17 cellular contexts compared by ENCODE assay signal in the genomic region with DNA sequence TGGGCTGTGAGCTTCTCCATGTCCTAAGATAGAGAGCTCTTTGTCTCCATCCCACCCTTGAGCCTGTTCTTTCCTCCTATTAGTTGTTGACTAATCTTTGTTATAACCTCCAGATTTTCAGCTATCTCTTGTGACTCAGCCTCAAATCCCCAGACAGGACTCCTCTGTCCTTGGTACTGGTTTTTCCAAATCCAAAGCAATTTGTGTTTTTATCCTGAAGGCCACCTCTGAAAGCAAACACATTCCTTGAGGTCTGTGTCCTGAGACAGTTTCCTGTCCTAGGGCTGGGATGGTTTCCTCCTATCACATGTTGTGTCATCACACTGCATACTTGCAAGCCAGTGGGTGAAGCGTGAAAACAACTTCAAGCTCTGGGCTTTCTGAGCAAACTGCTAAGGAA. TPM values are rescaled to one million over a fixed set of nuclear protein-coding genes. Genes with fewer than 3 reads are reported as not detected.
DNase-seq lines count a peak whose midpoint lies in the region; ATAC-seq, FAIRE-seq and TF ChIP-seq lines count a peak whose summit lies in the region.
"Had no signal": no experiment of that assay in that cellular context is flagged by ENCODE, and none has a peak within 500 bp of the region (broad histone marks: within the 10 kb centered on the region; RNA-seq: fewer than 3 reads in every experiment).

No MANE protein-coding gene starts in this region.

- H3K18ac ChIP-seq in mesendoderm (ENCODE audit: low read length): no peak overlapping the region

- no peak overlapping the region for H3K4me3 Mint-ChIP-seq in CD4-positive, alpha-beta T cell
- H3K4me3 Mint-ChIP-seq: activated CD4-positive, alpha-beta memory T cell treated with anti-CD3 and anti-CD28 coated beads, Interleukin-2, amount 10 ng/mL, durations not matched to agents 7 days and 5 days had no signal

- no peak for TF ChIP-seq CTCF in epithelial cell of esophagus (IDR thresholded peaks at IDR 0.05; ENCODE audit: insufficient read depth, low read depth, low read length, missing control alignments)
- no peak for TF ChIP-seq CTCF in CD4-positive, alpha-beta T cell (IDR thresholded peaks at IDR 0.05)

- ATAC-seq in HG03108 (IDR thresholded peaks at IDR 0.05; ENCODE audit: unreplicated experiment) (no peak), HG03135 (IDR thresholded peaks at IDR 0.05; ENCODE audit: unreplicated experiment) (no peak)
- no peak for ATAC-seq in CD4-positive, alpha-beta T cell (ENCODE audit: poor library complexity)

- no peak overlapping the region for H4K8ac ChIP-seq in mesendoderm (ENCODE audit: low read depth, low read length)

- H2BK120ac ChIP-seq in mesendoderm (ENCODE audit: low read depth, low read length): no peak overlapping the region

- POLR2A ChIA-PET in CD4-positive, alpha-beta T cell (lab: Charles Lee): no interaction called here

- H2BK15ac ChIP-seq in mesendoderm (replicated peaks; ENCODE audit: low read depth): no peak overlapping the region

- H3K36me3 Mint-ChIP-seq in CD4-positive, alpha-beta T cell (ENCODE audit: low read depth): no peaks in the 10 kb centered on the region

- H3K56ac ChIP-seq in mesendoderm (ENCODE audit: low read length): no peak overlapping the region

- H3K36me3 ChIP-seq in mesendoderm (ENCODE audit: control insufficient read depth, insufficient read depth, low read length): no peaks in the 10 kb centered on the region
- H3K36me3 ChIP-seq: BLaER1 treated with 17β-estradiol and CSF1 and Interleukin-3, amounts not matched to agents 10 nM and 100 nM had no signal

- no CpG with 5 or more reads among the region's 1 CpG for WGBS in mesendoderm (ENCODE audit: extremely low coverage, insufficient coverage, low lambda C conversion rate)

- H3K9me3 Mint-ChIP-seq in CD4-positive, alpha-beta T cell: no peaks in the 10 kb centered on the region
- H3K9me3 Mint-ChIP-seq: activated CD4-positive, alpha-beta memory T cell treated with anti-CD3 and anti-CD28 coated beads, Interleukin-2, amount 10 ng/mL, durations not matched to agents 7 days and 5 days had no signal

- no peaks in the 10 kb centered on the region for H3K9me3 ChIP-seq in CD4-positive, alpha-beta T cell (ENCODE audit: control insufficient read depth, low read length)
- H3K9me3 ChIP-seq: BLaER1 treated with 17β-estradiol and CSF1 and Interleukin-3, amounts not matched to agents 10 nM and 100 nM had no signal

- intact Hi-C loops in CD4-positive, alpha-beta T cell (cut with DNase I, micrococcal nuclease): loop anchor here in 1 of 2 experiments (10.0 kb wide), 1 partner anchor 65 kb away; no protein-coding TSS in a partner anchor

- no peak overlapping the region for H3K23ac ChIP-seq in mesendoderm (ENCODE audit: low read length)

- no peak overlapping the region for H4K5ac ChIP-seq in mesendoderm (ENCODE audit: low read length)

- H3K9ac ChIP-seq in mesendoderm (ENCODE audit: low read length): no peak overlapping the region
- H3K9ac ChIP-seq: BLaER1 treated with 17β-estradiol and CSF1 and Interleukin-3, amounts not matched to agents 10 nM and 100 nM had no signal

- peaks cover 9% of the 10 kb centered on the region for H3K79me1 ChIP-seq in mesendoderm (ENCODE audit: low read length)

- CTCF ChIA-PET in CD4-positive, alpha-beta T cell (lab: Charles Lee): no interaction called here

- H3K4me3 ChIP-seq in epithelial cell of esophagus (ENCODE audit: low read length) (no peak overlapping the region), mesendoderm (ENCODE audit: low read length) (no peak overlapping the region)
- H3K4me3 ChIP-seq: BLaER1 treated with 17β-estradiol and CSF1 and Interleukin-3, amounts not matched to agents 10 nM and 100 nM had no signal

- peak; percentile 53 for DNase-seq in Daoy (ENCODE audit: low read depth)
- peak; percentile 91 for DNase-seq in RCC 7860 (ENCODE audit: low spot score)
- DNase-seq in epithelial cell of esophagus (ENCODE audit: low read depth): peak; percentile 65
- peak; percentile 90 for DNase-seq in mesendoderm
- DNase-seq in CD4-positive, alpha-beta T cell: no peak
- no peak for DNase-seq in KG1 (lab: John Stamatoyannopoulos, UW)
- DNase-seq: activated CD4-positive, alpha-beta memory T cell treated with anti-CD3 and anti-CD28 coated beads, Interleukin-2, amount 10 ng/mL, durations not matched to agents 7 days and 5 days; caudate nucleus; erythroblast; NCI-H510A treated with DMSO at 0.1 percent for 48 hours; retina; RPMI8226; stimulated activated CD4-positive, alpha-beta T cell treated with anti-CD3 and anti-CD28 coated beads, Interleukin-2, amount 100 ng/mL, for 48 hours; stimulated activated naive CD4-positive, alpha-beta T cell treated with Interleukin-2 at 50 U/mL for 16 hours had no signal

- no peaks in the 10 kb centered on the region for H3K4me1 Mint-ChIP-seq in CD4-positive, alpha-beta T cell (ENCODE audit: low read depth)

- no peak overlapping the region for H2AK5ac ChIP-seq in mesendoderm (ENCODE audit: low read length)

- H3K4ac ChIP-seq in mesendoderm (ENCODE audit: low read depth, low read length): no peak overlapping the region

- H3K27me3 ChIP-seq in mesendoderm (ENCODE audit: insufficient read depth, low read length, poor library complexity): no peaks in the 10 kb centered on the region
- peaks cover 6% of the 10 kb centered on the region for H3K27me3 ChIP-seq in CD4-positive, alpha-beta T cell (ENCODE audit: control insufficient read depth, insufficient read depth, low read length)
- H3K27me3 ChIP-seq: BLaER1 treated with 17β-estradiol and CSF1 and Interleukin-3, amounts not matched to agents 10 nM and 100 nM had no signal

- peaks cover 5% of the 10 kb centered on the region for H3K4me1 ChIP-seq in mesendoderm (ENCODE audit: control insufficient read depth, low read depth, low read length)
- H3K4me1 ChIP-seq: BLaER1 treated with 17β-estradiol and CSF1 and Interleukin-3, amounts not matched to agents 10 nM and 100 nM had no signal

- peak; percentile 86 for FAIRE-seq in RCC 7860 (lab: Jason Lieb, UNC)

- H2BK5ac ChIP-seq in mesendoderm (ENCODE audit: low read length): no peak overlapping the region

- H3K27me3 Mint-ChIP-seq in CD4-positive, alpha-beta T cell: peaks cover 55% of the 10 kb centered on the region

- no peak overlapping the region for H3K4me2 ChIP-seq in mesendoderm (ENCODE audit: low read length)
- H3K4me2 ChIP-seq: BLaER1 treated with 17β-estradiol and CSF1 and Interleukin-3, amounts not matched to agents 10 nM and 100 nM had no signal

- no peak overlapping the region for H3K27ac Mint-ChIP-seq in CD4-positive, alpha-beta T cell
- H3K27ac Mint-ChIP-seq: activated CD4-positive, alpha-beta memory T cell treated with anti-CD3 and anti-CD28 coated beads, Interleukin-2, amount 10 ng/mL, durations not matched to agents 7 days and 5 days had no signal

- H3K79me2 ChIP-seq in mesendoderm (ENCODE audit: control insufficient read depth, insufficient read depth, low read length): peaks cover 6% of the 10 kb centered on the region

- no peak overlapping the region for H3K27ac ChIP-seq in mesendoderm (ENCODE audit: low read depth, low read length)
- H3K27ac ChIP-seq in CD4-positive, alpha-beta T cell (ENCODE audit: low read depth, low read length): no peak overlapping the region
- H3K27ac ChIP-seq: BLaER1 treated with 17β-estradiol and CSF1 and Interleukin-3, amounts not matched to agents 10 nM and 100 nM had no signal

RNA-seq across cellular contexts. Expression of gene TNC, which starts 8.5 kb away (rescaled TPM):
- total RNA-seq in Daoy (2014; rRNA removed; shearing (Covaris generic)): 133 and 159 TPM in 2 replicates
- 16.1 TPM for polyA plus RNA-seq in mesendoderm (2013, experiment 1 of 2)
- polyA plus RNA-seq in mesendoderm (2013, experiment 2 of 2): 16.9 TPM
- total RNA-seq in CD4-positive, alpha-beta T cell: under 1 TPM; 0.03 to 0.05 TPM

Comparison
In these comparisons a context has a peak if more than half of its experiments do, and no peak if none do; other contexts are left out.
1. DNase-seq: peak in Daoy (single experiment), RCC 7860 (single experiment), epithelial cell of esophagus (single experiment) and mesendoderm (single experiment); none in CD4-positive, alpha-beta T cell (0 of 10) and KG1 (single experiment).
2. RNA of gene TNC, which starts 8.5 kb away (total RNA-seq): 133 to 159 TPM in Daoy; 0.03 to 0.05 TPM in CD4-positive, alpha-beta T cell; every median in the first group is over 100 times any median in the second.